In the genomic region with DNA sequence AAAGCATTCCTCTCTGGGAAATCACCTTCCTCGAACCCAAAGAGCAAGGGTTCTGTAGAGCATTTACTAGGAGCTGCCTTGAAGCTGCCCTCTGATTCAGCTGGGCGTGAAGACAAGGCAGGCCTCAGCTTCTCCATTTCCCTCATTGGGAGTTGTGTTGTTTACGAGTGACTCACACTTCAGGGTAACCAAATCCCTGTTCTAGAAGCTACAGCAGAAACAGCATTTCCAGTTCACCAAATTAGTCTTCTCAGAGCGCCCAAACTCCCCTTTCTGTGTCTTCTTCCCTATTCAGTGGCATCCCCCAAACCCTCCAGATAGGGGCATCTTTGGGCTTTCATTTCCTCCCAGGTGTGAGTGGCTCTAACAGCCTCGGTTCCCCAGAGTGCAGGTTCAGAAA, we compare ENCODE assay signal across 2 cellular contexts.
TF ChIP-seq lines count a peak whose summit lies in the region.

No MANE protein-coding gene starts in this region.

TF ChIP-seq in SK-N-SH treated with all-trans-retinoic acid at 6 μM for 48 hours, 23 proteins besides CTCF, POLR2A, EP300 and RAD21 (continued from another document):
- TF ChIP-seq PATZ1 (CRISPR knock-in tag; IDR thresholded peaks at IDR 0.05; ENCODE audit: borderline replicate concordance) (no peak), ZFP30 (CRISPR knock-in tag; IDR thresholded peaks at IDR 0.05) (no peak), ZNF70 (CRISPR knock-in tag; IDR thresholded peaks at IDR 0.05) (no peak), SNAI2 (CRISPR knock-in tag; IDR thresholded peaks at IDR 0.05) (no peak), ISL1 (CRISPR knock-in tag; IDR thresholded peaks at IDR 0.05) (no peak), ZC3H10 (CRISPR knock-in tag; IDR thresholded peaks at IDR 0.05) (no peak), ZNF8 (CRISPR knock-in tag; IDR thresholded peaks at IDR 0.05) (no peak), CSDC2 (CRISPR knock-in tag; IDR thresholded peaks at IDR 0.05) (no peak), ESRRG (CRISPR knock-in tag; IDR thresholded peaks at IDR 0.05) (no peak), RARB (CRISPR knock-in tag; IDR thresholded peaks at IDR 0.05) (no peak), OSR1 (CRISPR knock-in tag; IDR thresholded peaks at IDR 0.05) (no peak), ZNF565 (CRISPR knock-in tag; conservative IDR thresholded peaks at IDR 0.05; ENCODE audit: low read depth) (no peak)

TF ChIP-seq in SK-N-SH, 30 proteins besides CTCF, POLR2A, EP300 and RAD21 (continued from another document):
- TF ChIP-seq TCF12 (IDR thresholded peaks at IDR 0.05), result no peak
- no peak for TF ChIP-seq TAF1 (IDR thresholded peaks at IDR 0.05; ENCODE audit: borderline replicate concordance, low read depth, low read length)
- TF ChIP-seq RFX5 (IDR thresholded peaks at IDR 0.05; ENCODE audit: low read length), result no peak
- TF ChIP-seq NRF1 (IDR thresholded peaks at IDR 0.05; ENCODE audit: low read depth, low read length), result no peak
- no peak for TF ChIP-seq RXRA (IDR thresholded peaks at IDR 0.05; ENCODE audit: borderline replicate concordance, low read depth)
- TF ChIP-seq TEAD4 (IDR thresholded peaks at IDR 0.05; ENCODE audit: borderline replicate concordance, insufficient read depth), result no peak
- no peak for TF ChIP-seq GABPA (IDR thresholded peaks at IDR 0.05; ENCODE audit: low read depth)
